In the genomic region with DNA sequence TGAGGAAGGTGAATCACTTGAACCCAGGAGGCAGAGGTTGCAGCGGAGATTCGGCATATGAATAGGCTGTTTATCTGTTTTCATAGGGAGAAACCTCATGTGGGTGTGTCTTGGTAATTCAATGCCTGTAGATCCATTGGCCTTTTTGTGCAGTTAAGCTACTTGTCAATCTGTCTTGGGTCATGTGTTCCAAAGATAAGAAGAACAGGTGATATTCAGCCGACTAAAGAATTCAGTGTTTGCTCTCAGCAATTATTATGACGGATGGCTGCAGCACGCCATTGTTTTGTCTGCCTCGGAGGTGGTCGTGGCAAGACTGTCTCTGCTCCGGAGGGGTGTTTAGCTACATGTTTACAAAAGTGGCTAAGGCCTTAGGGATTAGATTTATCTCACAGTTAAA, we compare ENCODE assay signal across 27 cellular contexts.
"Had no signal": no experiment of that assay in that cellular context is flagged by ENCODE, and none has a peak within 500 bp of the region (broad histone marks: within the 10 kb centered on the region; RNA-seq: fewer than 3 reads in every experiment).

No MANE protein-coding gene starts in this region.

- H3K4me1 ChIP-seq: gastrocnemius medialis, right lobe of liver, uterus had no signal

- H3K4me3 Mint-ChIP-seq: activated naive CD8-positive, alpha-beta T cell; central memory CD8-positive, alpha-beta T cell; dendritic cell treated with granulocyte-macrophage colony-stimulating factor and Interleukin-4, amounts not matched to agents 40 ng/mL and 50 ng/mL, for 4 days; nephron; stimulated activated effector memory CD8-positive, alpha-beta T cell treated with anti-CD3 and anti-CD28 coated beads, Interleukin-12 subunit alpha, Interleukin-12 subunit beta, amount 100 ng/mL, for 72 hours; stimulated activated naive CD8-positive, alpha-beta T cell treated with anti-CD3 and anti-CD28 coated beads, Interleukin-15, Interleukin-2, amounts not matched to agents 100 ng/mL and 50 ng/mL, for 24 hours; type B pancreatic cell had no signal

- ATAC-seq: gastrocnemius medialis; left cardiac atrium; left ventricle myocardium superior; right lobe of liver; stimulated activated effector memory CD8-positive, alpha-beta T cell treated with anti-CD3 and anti-CD28 coated beads, Interleukin-12 subunit alpha, Interleukin-12 subunit beta, amount 100 ng/mL, for 72 hours had no signal

- H3K9me3 ChIP-seq: gastrocnemius medialis, neutrophil, right lobe of liver, uterus had no signal

- H3K27ac ChIP-seq: epithelial cell of prostate, gastrocnemius medialis, neutrophil, right lobe of liver, uterus had no signal

- DNase-seq: activated CD4-positive, alpha-beta T cell treated with anti-CD3 and anti-CD28 coated beads for 4 hours; activated CD4-positive, alpha-beta T cell treated with anti-CD3 and anti-CD28 coated beads, Interleukin-2, amount 50 U/mL, for 4 hours; activated CD8-positive, alpha-beta memory T cell treated with anti-CD3 and anti-CD28 coated beads for 24 hours; activated effector memory CD4-positive, alpha-beta T cell treated with Interleukin-2 at 50 U/mL for 16 hours; activated naive CD4-positive, alpha-beta T cell treated with Interleukin-2 at 50 U/mL for 16 hours; anterior cingulate cortex; effector CD4-positive, alpha-beta T cell; gastrocnemius medialis; glutamatergic neuron; left cardiac atrium; left ventricle myocardium superior; right lobe of liver; stimulated activated CD4-positive, alpha-beta T cell treated with anti-CD3 and anti-CD28 coated beads, Interleukin-12 subunit alpha, Interleukin-12 subunit beta, amount 100 ng/mL, for 4 hours; stimulated activated CD4-positive, alpha-beta T cell treated with anti-CD3 and anti-CD28 coated beads, Interleukin-4, amount 100 ng/mL, for 24 hours; uterus had no signal

- H3K27ac Mint-ChIP-seq: activated naive CD8-positive, alpha-beta T cell; dendritic cell treated with granulocyte-macrophage colony-stimulating factor and Interleukin-4, amounts not matched to agents 40 ng/mL and 50 ng/mL, for 4 days; nephron; stimulated activated effector memory CD8-positive, alpha-beta T cell treated with anti-CD3 and anti-CD28 coated beads, Interleukin-12 subunit alpha, Interleukin-12 subunit beta, amount 100 ng/mL, for 72 hours; stimulated activated naive CD8-positive, alpha-beta T cell treated with anti-CD3 and anti-CD28 coated beads, Interleukin-15, Interleukin-2, amounts not matched to agents 100 ng/mL and 50 ng/mL, for 24 hours; type B pancreatic cell had no signal

- H3K27me3 Mint-ChIP-seq: activated naive CD8-positive, alpha-beta T cell; central memory CD8-positive, alpha-beta T cell; dendritic cell treated with granulocyte-macrophage colony-stimulating factor and Interleukin-4, amounts not matched to agents 40 ng/mL and 50 ng/mL, for 4 days; stimulated activated naive CD8-positive, alpha-beta T cell treated with anti-CD3 and anti-CD28 coated beads, Interleukin-15, Interleukin-2, amounts not matched to agents 100 ng/mL and 50 ng/mL, for 24 hours; type B pancreatic cell had no signal

- H3K27me3 ChIP-seq: gastrocnemius medialis, neutrophil, right lobe of liver, uterus had no signal

- H3K4me3 ChIP-seq: gastrocnemius medialis, right lobe of liver, uterus had no signal

- FAIRE-seq: bronchial epithelial cell, endometrium, keratinocyte had no signal

- H3K36me3 ChIP-seq: gastrocnemius medialis, neutrophil, right lobe of liver, uterus had no signal

- H3K4me1 Mint-ChIP-seq: central memory CD8-positive, alpha-beta T cell; nephron; stimulated activated effector memory CD8-positive, alpha-beta T cell treated with anti-CD3 and anti-CD28 coated beads, Interleukin-12 subunit alpha, Interleukin-12 subunit beta, amount 100 ng/mL, for 72 hours had no signal

- H3K36me3 Mint-ChIP-seq: activated naive CD8-positive, alpha-beta T cell; stimulated activated effector memory CD8-positive, alpha-beta T cell treated with anti-CD3 and anti-CD28 coated beads, Interleukin-12 subunit alpha, Interleukin-12 subunit beta, amount 100 ng/mL, for 72 hours; type B pancreatic cell had no signal
